Comparison of ENCODE assay signal across 7 cellular contexts in the genomic region with DNA sequence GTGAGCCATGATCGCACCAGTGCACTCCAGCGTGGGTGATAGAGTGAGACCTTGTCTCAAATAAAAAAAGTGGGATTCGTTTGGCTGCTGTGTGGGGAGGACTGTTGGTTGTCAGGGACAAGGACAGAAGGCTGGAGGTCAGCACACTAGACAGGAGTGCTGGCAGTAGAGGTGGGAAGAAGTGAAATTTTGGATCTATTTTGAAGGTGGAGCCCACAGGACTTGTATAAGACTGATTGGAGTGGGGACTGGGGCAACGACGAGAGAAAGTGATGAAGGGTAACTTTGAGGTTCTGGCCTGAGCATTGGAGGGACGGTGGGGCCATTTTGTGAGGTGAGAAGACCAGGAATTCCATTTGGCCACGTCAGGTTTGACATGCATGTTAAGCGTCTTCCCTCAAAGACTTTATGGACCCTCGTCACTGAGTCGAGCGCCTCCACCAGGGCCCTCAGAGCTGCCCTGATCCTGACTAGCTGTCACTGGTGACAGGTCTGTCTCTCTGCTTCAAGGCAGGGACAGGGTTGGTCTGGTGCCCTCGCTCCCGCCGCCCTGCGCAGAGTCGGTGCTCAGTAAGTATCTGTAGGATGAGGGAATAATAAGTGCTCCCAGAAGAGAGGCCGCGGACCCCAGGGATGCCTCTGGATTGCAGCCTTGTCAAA. TPM values are rescaled to one million over a fixed set of nuclear protein-coding genes. Genes with fewer than 3 reads are reported as not detected.
DNase-seq lines count a peak whose midpoint lies in the region; ATAC-seq lines count a peak whose summit lies in the region.

No MANE protein-coding gene starts in this region.

- H3K36me3 Mint-ChIP-seq in central memory CD8-positive, alpha-beta T cell (ENCODE audit: insufficient read depth): peaks cover 27% of the 10 kb centered on the region

- H3K27me3 ChIP-seq in mononuclear cell (ENCODE audit: insufficient read depth, low read length): no peaks in the 10 kb centered on the region

- ATAC-seq in GM18867 (IDR thresholded peaks at IDR 0.05; ENCODE audit: unreplicated experiment) (peak; percentile 5), GM18858 (IDR thresholded peaks at IDR 0.05; ENCODE audit: unreplicated experiment) (no peak), HG02763 (IDR thresholded peaks at IDR 0.05; ENCODE audit: unreplicated experiment) (no peak)
- no peak for ATAC-seq in central memory CD8-positive, alpha-beta T cell (replicated peaks; ENCODE audit: extremely low read depth, poor library complexity, severe bottlenecking)

- no peaks in the 10 kb centered on the region for H3K27me3 Mint-ChIP-seq in central memory CD8-positive, alpha-beta T cell

- H3K4me1 Mint-ChIP-seq in central memory CD8-positive, alpha-beta T cell: peaks cover 49% of the 10 kb centered on the region

- DNase-seq in NAMALWA (ENCODE audit: low spot score) (peak; percentile 57), NCI-H345 (lab: John Stamatoyannopoulos, UW) (no peak)
- no peak for DNase-seq in central memory CD8-positive, alpha-beta T cell (ENCODE audit: low spot score in 2 of 2)

- H3K4me1 ChIP-seq in mononuclear cell (ENCODE audit: insufficient read depth, low read length): peaks cover 25% of the 10 kb centered on the region

- peak overlapping the region; percentile 98 for H3K27ac Mint-ChIP-seq in central memory CD8-positive, alpha-beta T cell (ENCODE audit: low read depth)

- H3K9me3 Mint-ChIP-seq in central memory CD8-positive, alpha-beta T cell: no peaks in the 10 kb centered on the region

- peak overlapping the region; percentile 90 for H3K4me3 Mint-ChIP-seq in central memory CD8-positive, alpha-beta T cell

- H3K9me3 ChIP-seq in mononuclear cell (ENCODE audit: low read depth, low read length): no peaks in the 10 kb centered on the region

- H3K4me3 ChIP-seq in mononuclear cell (ENCODE audit: low read length): peak overlapping the region; percentile 61

RNA-seq across cellular contexts. Expression of a gene that starts 0.7 kb away (rescaled TPM):
- total RNA-seq in mononuclear cell: 1.9 TPM

RNA-seq across cellular contexts. Expression of a gene that starts 17.2 kb away (rescaled TPM):
- 9.4 TPM for total RNA-seq in mononuclear cell

RNA-seq across cellular contexts. Expression of a gene that starts 24.8 kb away (rescaled TPM):
- total RNA-seq in mononuclear cell: 0.10 TPM

RNA-seq across cellular contexts. Expression of a gene that starts 34.6 kb away (rescaled TPM):
- total RNA-seq in mononuclear cell: 6.0 TPM

RNA-seq across cellular contexts. Expression of a gene that starts 42.6 kb away (rescaled TPM):
- not detected for total RNA-seq in mononuclear cell
